In the genomic region with DNA sequence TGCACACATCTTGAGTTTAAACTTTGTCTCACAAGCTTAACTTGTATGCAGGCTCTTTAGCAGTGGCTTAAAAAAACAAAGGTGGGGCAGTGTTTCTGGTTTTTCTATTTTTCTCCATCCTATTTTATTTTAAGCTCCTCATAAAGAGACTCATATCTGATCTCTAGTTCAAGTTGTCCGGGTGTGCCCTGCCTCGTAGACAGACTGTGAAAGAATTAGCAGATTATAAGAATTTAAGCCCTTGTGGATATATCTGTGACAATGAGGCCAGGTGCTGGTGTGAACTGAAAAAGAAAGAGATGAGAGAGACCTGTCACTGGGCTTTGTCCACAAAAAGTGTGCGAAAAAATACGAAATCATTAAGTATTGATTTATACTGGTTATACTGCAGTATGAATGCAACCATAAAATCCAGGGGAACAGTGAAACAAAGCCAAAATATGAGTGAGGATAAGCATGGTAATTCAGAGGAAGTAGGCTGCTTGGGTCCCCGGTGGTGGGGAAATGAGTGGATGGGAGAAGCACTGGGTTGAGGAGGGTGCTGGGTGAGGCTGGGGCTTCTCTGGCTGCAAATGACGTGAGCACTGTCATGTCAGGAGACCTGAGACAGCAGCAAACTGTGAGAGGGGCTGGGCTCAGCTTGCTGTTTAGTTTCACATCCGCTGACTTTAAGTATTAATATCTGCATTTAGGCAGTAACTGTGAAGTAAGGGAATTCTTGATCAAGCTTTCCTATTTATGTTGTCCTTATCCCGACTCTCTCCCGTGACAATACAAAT, we compare ENCODE assay signal across 8 cellular contexts.
A peak's percentile ranks its signal among the peaks of the same experiment; 100 is the strongest.
DNase-seq lines count a peak whose midpoint lies in the region; ATAC-seq and TF ChIP-seq lines count a peak whose summit lies in the region.

No MANE protein-coding gene starts in this region.

- peak overlapping the region; percentile 98 to 100 (median 99) for H3K27ac Mint-ChIP-seq in CD14-positive monocyte
- no peak overlapping the region for H3K27ac Mint-ChIP-seq in activated naive CD4-positive, alpha-beta T cell treated with anti-CD3 and anti-CD28 coated beads for 36 hours
- peak overlapping the region; percentile 11 for H3K27ac Mint-ChIP-seq in nephron progenitor cell
- H3K27ac Mint-ChIP-seq in chondrocyte (ENCODE audit: unreplicated experiment) = no peak overlapping the region

- DNase-seq in CD14-positive monocyte (ENCODE audit: low spot score) (peak; percentile 93), nephron progenitor cell (no peak), chondrocyte (ENCODE audit: low spot score) (no peak), foreskin keratinocyte (no peak)
- peak; percentile 45 for DNase-seq in activated naive CD4-positive, alpha-beta T cell treated with anti-CD3 and anti-CD28 coated beads for 36 hours
- DNase-seq in activated CD4-positive, CD25-positive, alpha-beta regulatory T cell treated with anti-CD3 and anti-CD28 coated beads, Interleukin-2, amount 50 U/mL, for 72 hours = no peak

- CTCF ChIA-PET in activated naive CD4-positive, alpha-beta T cell treated with anti-CD3 and anti-CD28 coated beads for 36 hours (lab: Charles Lee) = interaction anchor here (1.2 to 1.5 kb wide), 3 partner anchors 21 to 424 kb away, joined by 3 to 9 read pairs (median 4); no protein-coding TSS in a partner anchor

- H3K4me1 ChIP-seq in foreskin keratinocyte = peaks cover 14% of the 10 kb centered on the region

- H3K4me1 Mint-ChIP-seq in CD14-positive monocyte (peaks cover 78% of the 10 kb centered on the region), nephron progenitor cell (peaks cover 47% of the 10 kb centered on the region), chondrocyte (ENCODE audit: low read depth) (peaks cover 49% of the 10 kb centered on the region)
- peaks cover 14% of the 10 kb centered on the region for H3K4me1 Mint-ChIP-seq in activated naive CD4-positive, alpha-beta T cell treated with anti-CD3 and anti-CD28 coated beads for 36 hours (ENCODE audit: low read depth)

- no peak for TF ChIP-seq CTCF in CD14-positive monocyte (IDR thresholded peaks at IDR 0.05)
- no peak for TF ChIP-seq CTCF in nephron progenitor cell (IDR thresholded peaks at IDR 0.05)
- no peak for TF ChIP-seq CTCF in chondrocyte (IDR thresholded peaks at IDR 0.05)
- TF ChIP-seq CTCF in foreskin keratinocyte (conservative IDR thresholded peaks at IDR 0.05) = no peak

- H3K27me3 Mint-ChIP-seq in CD14-positive monocyte (ENCODE audit: low read depth in 3 of 3) = peaks cover 0 to 2% (median 0%) of the 10 kb centered on the region in 3 donors
- H3K27me3 Mint-ChIP-seq in activated naive CD4-positive, alpha-beta T cell treated with anti-CD3 and anti-CD28 coated beads for 36 hours (ENCODE audit: low read depth) = no peaks in the 10 kb centered on the region
- H3K27me3 Mint-ChIP-seq in nephron progenitor cell (ENCODE audit: low read depth, poor library complexity) = no peaks in the 10 kb centered on the region
- no peaks in the 10 kb centered on the region for H3K27me3 Mint-ChIP-seq in chondrocyte (ENCODE audit: low read depth)

- ATAC-seq in GM19467 (IDR thresholded peaks at IDR 0.05; ENCODE audit: unreplicated experiment) (peak; percentile 68), HG03442 (IDR thresholded peaks at IDR 0.05; ENCODE audit: unreplicated experiment) (peak; percentile 85), foreskin keratinocyte (no peak)

- H3K27ac ChIP-seq in foreskin keratinocyte = no peak overlapping the region

- H3K4me3 Mint-ChIP-seq in CD14-positive monocyte (peak overlapping the region; percentile 25 to 68), nephron progenitor cell (no peak overlapping the region), chondrocyte (ENCODE audit: unreplicated experiment) (no peak overlapping the region)
- H3K4me3 Mint-ChIP-seq in activated naive CD4-positive, alpha-beta T cell treated with anti-CD3 and anti-CD28 coated beads for 36 hours = no peak overlapping the region

- H3K36me3 Mint-ChIP-seq in CD14-positive monocyte = peaks cover 0 to 9% of the 10 kb centered on the region in 2 donors
- no peaks in the 10 kb centered on the region for H3K36me3 Mint-ChIP-seq in activated naive CD4-positive, alpha-beta T cell treated with anti-CD3 and anti-CD28 coated beads for 36 hours (ENCODE audit: low read depth)
- H3K36me3 Mint-ChIP-seq in nephron progenitor cell (ENCODE audit: low read depth) = no peaks in the 10 kb centered on the region
- H3K36me3 Mint-ChIP-seq in chondrocyte (ENCODE audit: low read depth) = no peaks in the 10 kb centered on the region

- intact Hi-C loops in CD14-positive monocyte (cut with micrococcal nuclease) = loop anchor here (5.0 to 10.0 kb wide), 5 partner anchors 70 to 762 kb away; a partner anchor contains a TSS
- intact Hi-C loops in activated naive CD4-positive, alpha-beta T cell treated with anti-CD3 and anti-CD28 coated beads for 36 hours (cut with micrococcal nuclease) = no loop called here

- no peaks in the 10 kb centered on the region for H3K27me3 ChIP-seq in foreskin keratinocyte

- H3K9me3 Mint-ChIP-seq in CD14-positive monocyte (peaks cover 0 to 2% (median 0%) of the 10 kb centered on the region in 7 donors), nephron progenitor cell (no peaks in the 10 kb centered on the region), chondrocyte (ENCODE audit: low read depth) (no peaks in the 10 kb centered on the region)
- no peaks in the 10 kb centered on the region for H3K9me3 Mint-ChIP-seq in activated naive CD4-positive, alpha-beta T cell treated with anti-CD3 and anti-CD28 coated beads for 36 hours

Comparison
In these comparisons a context has a peak if more than half of its experiments do, and no peak if none do; other contexts are left out.
1. DNase-seq: peak in CD14-positive monocyte (single experiment) and activated naive CD4-positive, alpha-beta T cell treated with anti-CD3 and anti-CD28 coated beads for 36 hours (single experiment); none in nephron progenitor cell (single experiment), chondrocyte (single experiment), activated CD4-positive, CD25-positive, alpha-beta regulatory T cell treated with anti-CD3 and anti-CD28 coated beads, Interleukin-2, amount 50 U/mL, for 72 hours (single experiment) and foreskin keratinocyte (0 of 2).
2. H3K27ac Mint-ChIP-seq: peak in CD14-positive monocyte (7 of 7) and nephron progenitor cell (single experiment); none in activated naive CD4-positive, alpha-beta T cell treated with anti-CD3 and anti-CD28 coated beads for 36 hours (single experiment) and chondrocyte (single experiment).
3. H3K4me3 Mint-ChIP-seq: peak in CD14-positive monocyte (2 of 2); none in activated naive CD4-positive, alpha-beta T cell treated with anti-CD3 and anti-CD28 coated beads for 36 hours (single experiment), nephron progenitor cell (single experiment) and chondrocyte (single experiment).